In genomic region chr3:25904248-25904647, GRCh38 we compare ENCODE assay signal across 1 cellular context.
TF ChIP-seq lines count a peak whose summit lies in the region.

No MANE protein-coding gene starts in this region.

TF ChIP-seq in H1, 55 proteins besides CTCF, POLR2A, EP300 and RAD21:
- TF ChIP-seq SRF (IDR thresholded peaks at IDR 0.05; ENCODE audit: low read depth, low read length), result no peak
- TF ChIP-seq SIN3A (conservative IDR thresholded peaks at IDR 0.05 in 1 of 2, IDR thresholded peaks at IDR 0.05 in 1 of 2; ENCODE audit: low read depth in 1 of 2, low read length in 2 of 2), result no peak
- TF ChIP-seq CTBP2 (IDR thresholded peaks at IDR 0.05; ENCODE audit: borderline replicate concordance, insufficient read depth, insufficient read length, low read length), result no peak
- TF ChIP-seq CBX5 (IDR thresholded peaks at IDR 0.05; ENCODE audit: low read depth, low read length), result no peak
- TF ChIP-seq ASH2L (IDR thresholded peaks at IDR 0.05; ENCODE audit: low read length), result no peak
- no peak for TF ChIP-seq RXRA (IDR thresholded peaks at IDR 0.05; ENCODE audit: insufficient read depth, low read depth, low read length)
- TF ChIP-seq SAP30 (IDR thresholded peaks at IDR 0.05; ENCODE audit: insufficient read depth, insufficient replicate concordance, low read length), result no peak
- TF ChIP-seq GTF2F1 (IDR thresholded peaks at IDR 0.05; ENCODE audit: borderline replicate concordance, low read depth, low read length), result no peak
- TF ChIP-seq EGR1 (IDR thresholded peaks at IDR 0.05; ENCODE audit: borderline replicate concordance, low read depth, low read length), result no peak
- TF ChIP-seq SUZ12 (IDR thresholded peaks at IDR 0.05; ENCODE audit: low read length), result no peak
- TF ChIP-seq POU5F1 (IDR thresholded peaks at IDR 0.05; ENCODE audit: low read depth, low read length), result no peak
- no peak for TF ChIP-seq MAX (IDR thresholded peaks at IDR 0.05)
- TF ChIP-seq CHD2 (IDR thresholded peaks at IDR 0.05; ENCODE audit: low read length), result no peak
- no peak for TF ChIP-seq PHF8 (conservative IDR thresholded peaks at IDR 0.05; ENCODE audit: low read depth, low read length)
- no peak for TF ChIP-seq RBBP5 (IDR thresholded peaks at IDR 0.05; ENCODE audit: borderline replicate concordance, low read depth, low read length)
- TF ChIP-seq SP4 (IDR thresholded peaks at IDR 0.05; ENCODE audit: low read length), result no peak
- no peak for TF ChIP-seq SP2 (IDR thresholded peaks at IDR 0.05; ENCODE audit: low read length)
- no peak for TF ChIP-seq TAF1 (IDR thresholded peaks at IDR 0.05; ENCODE audit: low read depth, low read length)
- no peak for TF ChIP-seq TCF12 (IDR thresholded peaks at IDR 0.05; ENCODE audit: low read depth, low read length)
